12 cellular contexts compared by ENCODE assay signal in the genomic region with DNA sequence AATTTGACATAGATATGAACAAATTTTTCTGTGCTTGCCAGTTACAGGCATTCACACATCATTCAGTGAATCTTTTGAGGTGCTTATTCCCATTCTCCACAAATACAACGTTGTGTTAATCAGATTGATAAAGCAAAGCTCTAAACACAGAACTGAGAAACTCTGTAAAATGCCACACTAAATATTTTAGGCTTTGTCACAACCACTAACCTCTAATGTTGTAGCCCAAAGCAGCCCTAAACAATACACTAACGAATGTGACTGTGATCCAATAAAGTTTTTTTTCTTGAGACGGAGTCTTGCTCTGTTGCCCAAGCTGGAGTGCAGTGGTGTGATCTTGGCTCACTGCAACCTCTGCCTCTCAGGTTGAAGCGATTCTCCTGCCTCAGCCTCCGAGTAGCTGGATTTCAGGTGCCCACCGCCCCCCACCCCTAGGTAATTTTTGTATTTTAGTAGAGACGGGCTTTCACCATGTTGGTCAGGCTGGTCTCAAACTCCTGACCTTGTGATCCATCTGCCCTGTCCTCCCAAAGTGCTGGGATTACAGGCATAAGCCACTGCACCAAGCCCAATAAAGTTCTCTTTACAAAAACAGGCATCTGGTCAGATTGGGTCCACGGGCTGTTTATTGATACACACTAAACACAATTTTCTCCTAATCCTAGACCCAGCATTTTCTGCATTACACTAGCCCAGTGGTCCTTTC. TPM values are rescaled to one million over a fixed set of nuclear protein-coding genes. Genes with fewer than 3 reads are reported as not detected.
DNase-seq lines count a peak whose midpoint lies in the region; ATAC-seq and TF ChIP-seq lines count a peak whose summit lies in the region.
"Had no signal": no experiment of that assay in that cellular context is flagged by ENCODE, and none has a peak within 500 bp of the region (broad histone marks: within the 10 kb centered on the region; RNA-seq: fewer than 3 reads in every experiment).

No MANE protein-coding gene starts in this region.

- H3K9me3 ChIP-seq in Caco-2, result no peaks in the 10 kb centered on the region

- H3K27me3 Mint-ChIP-seq in central memory CD8-positive, alpha-beta T cell, result no peaks in the 10 kb centered on the region
- no peaks in the 10 kb centered on the region for H3K27me3 Mint-ChIP-seq in Caco-2 (ENCODE audit: insufficient read depth, unreplicated experiment)

- no peak for DNase-seq in central memory CD8-positive, alpha-beta T cell (ENCODE audit: low spot score in 2 of 2)
- no peak for DNase-seq in Caco-2
- no peak for DNase-seq in GM19238 (ENCODE audit: insufficient read length, low spot score)
- DNase-seq in UCSD-AML1 (lab: John Stamatoyannopoulos, UW; ENCODE audit: unreplicated experiment), result no peak
- DNase-seq in NCI-H226, result no peak
- DNase-seq: activated effector memory CD4-positive, alpha-beta T cell treated with Interleukin-2 at 50 U/mL for 16 hours; RPMI8226 had no signal

- POLR2A ChIA-PET in Caco-2 (lab: Charles Lee), result no interaction called here

- no peak overlapping the region for H3K4me3 Mint-ChIP-seq in central memory CD8-positive, alpha-beta T cell
- no peak overlapping the region for H3K4me3 Mint-ChIP-seq in Caco-2 (ENCODE audit: unreplicated experiment)

- peaks cover 4% of the 10 kb centered on the region; the same call in 1 of the 2 replicates for H3K36me3 ChIP-seq in Caco-2 (ENCODE audit: control insufficient read depth, insufficient read depth, low read length)

- H3K27me3 ChIP-seq in Caco-2 (replicated peaks; ENCODE audit: control insufficient read depth, insufficient read depth, low read length), result no peaks in the 10 kb centered on the region

- CTCF ChIA-PET in Caco-2 (lab: Charles Lee), result interaction anchor here (0.6 kb wide), 1 partner anchor 318 kb away, joined by 4 read pairs; no protein-coding TSS in a partner anchor

- H3K4me3 ChIP-seq in Caco-2 (ENCODE audit: low read depth, low read length), result no peak overlapping the region
- H3K4me3 ChIP-seq: lung had no signal

- H3K4me1 Mint-ChIP-seq in central memory CD8-positive, alpha-beta T cell, result peaks cover 28% of the 10 kb centered on the region
- H3K4me1 Mint-ChIP-seq in Caco-2 (ENCODE audit: low read depth, unreplicated experiment), result peaks cover 7% of the 10 kb centered on the region

- H3K36me3 Mint-ChIP-seq in central memory CD8-positive, alpha-beta T cell (ENCODE audit: insufficient read depth), result peaks cover 40% of the 10 kb centered on the region
- H3K36me3 Mint-ChIP-seq in Caco-2 (ENCODE audit: insufficient read depth, unreplicated experiment), result peaks cover 52% of the 10 kb centered on the region

- H3K4me1 ChIP-seq in Caco-2, result peaks cover 12% of the 10 kb centered on the region; the same call in 1 of the 2 replicates

- BruUV-seq in Caco-2 (replicated peaks; lab: Mats Ljungman, UMichigan), result no TSS peak

- ATAC-seq in GM18517 (IDR thresholded peaks at IDR 0.05; ENCODE audit: unreplicated experiment) (peak; percentile 30), GM21360 (IDR thresholded peaks at IDR 0.05; ENCODE audit: unreplicated experiment) (peak; percentile 31), HG03135 (IDR thresholded peaks at IDR 0.05; ENCODE audit: unreplicated experiment) (peak; percentile 36)
- no peak for ATAC-seq in central memory CD8-positive, alpha-beta T cell (replicated peaks; ENCODE audit: extremely low read depth, poor library complexity, severe bottlenecking)
- ATAC-seq: esophagus mucosa had no signal

- H3K9me3 Mint-ChIP-seq in central memory CD8-positive, alpha-beta T cell, result no peaks in the 10 kb centered on the region
- no peaks in the 10 kb centered on the region for H3K9me3 Mint-ChIP-seq in Caco-2 (ENCODE audit: unreplicated experiment)

- intact Hi-C loops in Caco-2 (cut with micrococcal nuclease; ENCODE audit: unreplicated experiment), result no loop called here

- TF ChIP-seq CTCF in Caco-2 (IDR thresholded peaks at IDR 0.05; ENCODE audit: insufficient read depth in 1 of 2, low read depth in 1 of 2, low read length in 1 of 2, severe bottlenecking in 1 of 2, unreplicated experiment in 1 of 2), result no peak

- H3K27ac Mint-ChIP-seq in central memory CD8-positive, alpha-beta T cell (ENCODE audit: low read depth), result peak overlapping the region; percentile 72
- H3K27ac Mint-ChIP-seq in Caco-2 (ENCODE audit: unreplicated experiment), result no peak overlapping the region

RNA-seq across cellular contexts. Expression of a gene that starts 6.9 kb away (rescaled TPM):
- total RNA-seq in Caco-2 (2022), result 156 and 177 TPM in 2 replicates
